In the genomic region with DNA sequence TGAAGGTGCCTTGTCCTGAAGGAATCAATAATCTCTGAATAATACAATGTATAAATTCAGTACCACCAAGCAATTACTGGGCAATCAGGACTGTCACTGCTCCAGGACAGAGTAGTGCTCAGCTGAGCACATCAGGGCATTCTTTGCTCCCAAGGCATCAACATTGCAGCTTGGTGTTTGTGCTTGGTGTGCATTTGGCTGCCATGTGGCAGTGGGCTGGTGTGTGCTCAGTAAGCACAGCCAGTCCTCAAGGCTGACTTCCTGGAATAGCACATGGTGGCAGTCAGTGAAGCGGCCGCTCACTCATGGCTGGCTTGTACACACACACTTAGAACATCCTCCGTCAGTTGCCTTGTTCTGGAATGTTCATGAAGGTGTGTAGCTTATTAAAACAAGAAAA, we compare ENCODE assay signal across 22 cellular contexts.
"Had no signal": no experiment of that assay in that cellular context is flagged by ENCODE, and none has a peak within 500 bp of the region (broad histone marks: within the 10 kb centered on the region; RNA-seq: fewer than 3 reads in every experiment).

No MANE protein-coding gene starts in this region.

- H3K27ac ChIP-seq: SK-N-MC had no signal

- ATAC-seq: activated T-cell treated with anti-CD3 and anti-CD28 coated beads, Interleukin-2, amount 50 U/mL, for 4 hours; Right ventricle myocardium inferior; T-cell had no signal

- H3K4me3 ChIP-seq: SK-N-MC had no signal

- DNase-seq: activated B cell treated with CpG ODN at 0.5 μM for 24 hours; activated CD4-positive, alpha-beta memory T cell treated with anti-CD3 and anti-CD28 coated beads for 36 hours; activated CD4-positive, alpha-beta T cell treated with anti-CD3 and anti-CD28 coated beads, Interleukin-2, amount 10 ng/mL, durations not matched to agents 7 days and 5 days; activated CD8-positive, alpha-beta memory T cell treated with anti-CD3 and anti-CD28 coated beads for 24 hours; activated effector memory CD4-positive, alpha-beta T cell treated with anti-CD3 and anti-CD28 coated beads, Interleukin-2, amount 50 U/mL, for 16 hours; activated naive CD4-positive, alpha-beta T cell treated with anti-CD3 and anti-CD28 coated beads for 36 hours; activated T-cell treated with anti-CD3 and anti-CD28 coated beads, Interleukin-2, amount 50 U/mL, for 4 hours; Kasumi-1; NCI-H1105 treated with DMSO at 0.1 percent for 48 hours; NCI-H146; NCI-H187 treated with DMSO at 0.1 percent for 48 hours; NCI-H2107; NCI-H2171 treated with DMSO at 0.1 percent for 48 hours; NCI-H345; NCI-H510A; NCI-H526 treated with DMSO at 0.1 percent for 48 hours; NCI-H82; T-cell; T-helper 2 cell; T1000 had no signal
